Comparison of ENCODE assay signal across 19 cellular contexts in genomic region chr3:48459773-48460516, GRCh38. TPM values are rescaled to one million over a fixed set of nuclear protein-coding genes. Genes with fewer than 3 reads are reported as not detected.
A peak's percentile ranks its signal among the peaks of the same experiment; 100 is the strongest.
DNase-seq lines count a peak whose midpoint lies in the region; ATAC-seq and TF ChIP-seq lines count a peak whose summit lies in the region.
"Had no signal": no experiment of that assay in that cellular context is flagged by ENCODE, and none has a peak within 500 bp of the region (broad histone marks: within the 10 kb centered on the region; RNA-seq: fewer than 3 reads in every experiment).

No MANE protein-coding gene starts in this region.

- intact Hi-C loops in breast epithelium (cut with DNase I; ENCODE audit: low total_unique reads) (loop anchor here (5.0 kb wide), 1 partner anchor 92 kb away; no protein-coding TSS in a partner anchor), MCF 10A (cut with micrococcal nuclease) (no loop called here), lower lobe of right lung (cut with DNase I) (loop anchor here (10.0 kb wide), 1 partner anchor 95 kb away; the partner anchor contains the start of gene PFKFB4)

- CTCF ChIA-PET in MCF 10A (lab: Yijun Ruan, JAX) = interaction anchor here (0.6 kb wide), 2 partner anchors 150 to 179 kb away, joined by 3 read pairs; partner anchors contain the start of gene UQCRC1

- TF ChIP-seq EP300 in upper lobe of left lung (IDR thresholded peaks at IDR 0.05) (no peak), gastroesophageal sphincter (IDR thresholded peaks at IDR 0.05) (no peak)

- ATAC-seq in lower lobe of right lung (peak; percentile 65), upper lobe of left lung (ENCODE audit: low FRiP score in 2 of 2) (peak; percentile 13 to 20), gastroesophageal sphincter (no peak)

- no peak for TF ChIP-seq CTCF in breast epithelium (IDR thresholded peaks at IDR 0.05)
- TF ChIP-seq CTCF in MCF 10A (IDR thresholded peaks at IDR 0.05; ENCODE audit: unreplicated experiment) = no peak
- TF ChIP-seq CTCF in lower lobe of right lung (IDR thresholded peaks at IDR 0.05) = no peak
- no peak for TF ChIP-seq CTCF in upper lobe of left lung (IDR thresholded peaks at IDR 0.05)
- TF ChIP-seq CTCF in gastroesophageal sphincter (IDR thresholded peaks at IDR 0.05) = no peak

- H3K9me3 Mint-ChIP-seq in MCF 10A (ENCODE audit: unreplicated experiment) = no peaks in the 10 kb centered on the region
- H3K9me3 Mint-ChIP-seq: CD4-positive, alpha-beta T cell had no signal

- H3K4me1 ChIP-seq in breast epithelium (peaks cover 0 to under 1% of the 10 kb centered on the region in 2 donors), lower lobe of right lung (peaks cover 5% of the 10 kb centered on the region), upper lobe of left lung (peaks cover 2 to 5% (median 3%) of the 10 kb centered on the region in 4 donors), gastroesophageal sphincter (peaks cover 0 to 8% (median 2%) of the 10 kb centered on the region in 3 donors)

- no peaks in the 10 kb centered on the region for H3K27me3 ChIP-seq in breast epithelium
- no peaks in the 10 kb centered on the region for H3K27me3 ChIP-seq in lower lobe of right lung (ENCODE audit: low read depth)
- no peaks in the 10 kb centered on the region for H3K27me3 ChIP-seq in upper lobe of left lung
- no peaks in the 10 kb centered on the region for H3K27me3 ChIP-seq in gastroesophageal sphincter
- H3K27me3 ChIP-seq: BLaER1 treated with 17β-estradiol and CSF1 and Interleukin-3, amounts not matched to agents 10 nM and 100 nM had no signal

- no TSS peak for BruUV-seq in MCF 10A (replicated peaks; lab: Mats Ljungman, UMichigan)

- H3K27ac Mint-ChIP-seq in MCF 10A (ENCODE audit: low read depth, unreplicated experiment) = no peak overlapping the region

- TF ChIP-seq POLR2A in breast epithelium (IDR thresholded peaks at IDR 0.05) (no peak), upper lobe of left lung (IDR thresholded peaks at IDR 0.05) (no peak), gastroesophageal sphincter (IDR thresholded peaks at IDR 0.05) (no peak)

- no peaks in the 10 kb centered on the region for H3K27me3 Mint-ChIP-seq in MCF 10A (ENCODE audit: insufficient read depth, unreplicated experiment)
- H3K27me3 Mint-ChIP-seq: CD4-positive, alpha-beta T cell had no signal

- no peak overlapping the region for H3K4me3 Mint-ChIP-seq in MCF 10A (ENCODE audit: unreplicated experiment)
- H3K4me3 Mint-ChIP-seq: CD4-positive, alpha-beta T cell had no signal

- H3K36me3 ChIP-seq in breast epithelium = no peaks in the 10 kb centered on the region
- H3K36me3 ChIP-seq in lower lobe of right lung = peaks cover 63% of the 10 kb centered on the region
- peaks cover 5 to 79% (median 47%) of the 10 kb centered on the region in 4 donors for H3K36me3 ChIP-seq in upper lobe of left lung
- peaks cover 0 to 85% of the 10 kb centered on the region in 2 donors for H3K36me3 ChIP-seq in gastroesophageal sphincter

- H3K4me3 ChIP-seq in breast epithelium (no peak overlapping the region), lower lobe of right lung (no peak overlapping the region), upper lobe of left lung (no peak overlapping the region), gastroesophageal sphincter (no peak overlapping the region)
- H3K4me3 ChIP-seq: BLaER1 treated with 17β-estradiol and CSF1 and Interleukin-3, amounts not matched to agents 10 nM and 100 nM had no signal

- POLR2A ChIA-PET in MCF 10A (lab: Yijun Ruan, JAX) = no interaction called here

- WGBS in upper lobe of left lung, 2 donors = 31 to 65% methylated on average over 4 to 7 of the region's 7 CpGs
- 78% methylated on average over 5 of the region's 7 CpGs; no CpG with 5 or more reads in 1 of the 2 donors for WGBS in gastroesophageal sphincter (ENCODE audit: low coverage in 1 of 2), 2 donors

- DNase-seq in breast epithelium (ENCODE audit: low spot score in 2 of 2) (peak in 1 of 2 donors; percentile 52), MCF 10A (ENCODE audit: unreplicated experiment) (no peak), cerebellar nuclear complex (lab: John Stamatoyannopoulos, UW) (peak; percentile 51 to 58), lower lobe of right lung (no peak), upper lobe of left lung (no peak), OCI-M2 (lab: John Stamatoyannopoulos, UW; ENCODE audit: unreplicated experiment) (no peak), SW 1271 (lab: John Stamatoyannopoulos, UW) (no peak)
- DNase-seq: AML-193; CD4-positive, alpha-beta T cell; Karpas-422; NCI-H1092 treated with DMSO at 0.1 percent for 48 hours; NCI-H1436; NCI-H187; NCI-H2081 treated with DMSO at 0.1 percent for 48 hours; NCI-H446; NCI-H526; SHP77 treated with DMSO at 0.1 percent for 48 hours had no signal

- H3K4me1 Mint-ChIP-seq in MCF 10A (ENCODE audit: insufficient read depth, unreplicated experiment) = no peaks in the 10 kb centered on the region

- H3K36me3 Mint-ChIP-seq in MCF 10A (ENCODE audit: insufficient read depth, unreplicated experiment) = peaks cover 41% of the 10 kb centered on the region

- H3K9me3 ChIP-seq in breast epithelium (no peaks in the 10 kb centered on the region), lower lobe of right lung (no peaks in the 10 kb centered on the region), upper lobe of left lung (no peaks in the 10 kb centered on the region), gastroesophageal sphincter (no peaks in the 10 kb centered on the region)
- H3K9me3 ChIP-seq: BLaER1 treated with 17β-estradiol and CSF1 and Interleukin-3, amounts not matched to agents 10 nM and 100 nM had no signal

- H3K27ac ChIP-seq in breast epithelium (peak overlapping the region; percentile 35 to 50), lower lobe of right lung (no peak overlapping the region), upper lobe of left lung (no peak overlapping the region), gastroesophageal sphincter (no peak overlapping the region)
- H3K27ac ChIP-seq: BLaER1 treated with 17β-estradiol and CSF1 and Interleukin-3, amounts not matched to agents 10 nM and 100 nM had no signal

RNA-seq across cellular contexts. Expression of gene ATRIP, which starts 13.4 kb away (rescaled TPM):
- total RNA-seq in breast epithelium (1 to 10 TPM; 8.2 to 8.6 (median 8.2) TPM), MCF 10A (2022) (8.6 and 9.1 TPM in 2 replicates), lower lobe of right lung (5.9 TPM), upper lobe of left lung (10 to 100 TPM in 1 of 6 donors, 1 to 10 TPM in 5; 5.1 to 10.5 (median 6.5) TPM), gastroesophageal sphincter (1 to 10 TPM; 3.0 to 6.8 (median 5.2) TPM)

RNA-seq across cellular contexts. Expression of gene TMA7, which starts 19.9 kb away (rescaled TPM):
- 100 to 1,000 TPM; 270 to 343 (median 333) TPM for total RNA-seq in breast epithelium
- 356 and 372 TPM in 2 replicates for total RNA-seq in MCF 10A (2022)
- 153 TPM for total RNA-seq in lower lobe of right lung
- total RNA-seq in upper lobe of left lung = 100 to 1,000 TPM; 115 to 282 (median 163) TPM
- 100 to 1,000 TPM; 200 to 329 (median 260) TPM for total RNA-seq in gastroesophageal sphincter

RNA-seq across cellular contexts. Expression of gene CCDC51, which starts 20.0 kb away (rescaled TPM):
- total RNA-seq in breast epithelium (10 to 100 TPM; 12.5 to 14.7 (median 13.9) TPM), MCF 10A (2022) (31.9 and 32.5 TPM in 2 replicates), lower lobe of right lung (8.6 TPM), upper lobe of left lung (10 to 100 TPM in 5 of 6 donors, 1 to 10 TPM in 1; 6.3 to 18.2 (median 13.2) TPM), gastroesophageal sphincter (10 to 100 TPM; 10.2 to 32.6 (median 26.3) TPM)

RNA-seq across cellular contexts. Expression of gene PLXNB1, which starts 30.1 kb away (rescaled TPM):
- total RNA-seq in breast epithelium = 100 to 1,000 TPM in 2 of 3 donors, 10 to 100 TPM in 1; 60.2 to 182 (median 148) TPM
- 90.0 and 101 TPM in 2 replicates for total RNA-seq in MCF 10A (2022)
- total RNA-seq in lower lobe of right lung = 94.3 TPM
- 100 to 1,000 TPM in 4 of 6 donors, 10 to 100 TPM in 2; 91.2 to 588 (median 123) TPM for total RNA-seq in upper lobe of left lung
- 100 to 1,000 TPM; 125 to 186 (median 147) TPM for total RNA-seq in gastroesophageal sphincter

RNA-seq across cellular contexts. Expression of gene SHISA5, which starts 44.0 kb away (rescaled TPM):
- total RNA-seq in breast epithelium (10 to 100 TPM; 65.6 to 90.1 (median 77.0) TPM), MCF 10A (2022) (131 and 170 TPM in 2 replicates), lower lobe of right lung (187 TPM), upper lobe of left lung (100 to 1,000 TPM in 4 of 6 donors, 10 to 100 TPM in 2; 67.1 to 228 (median 148) TPM), gastroesophageal sphincter (100 to 1,000 TPM in 3 of 4 donors, 10 to 100 TPM in 1; 98.2 to 191 (median 122) TPM)

Comparison
In these comparisons a context has a peak if more than half of its experiments do, and no peak if none do; other contexts are left out.
1. DNase-seq: peak in cerebellar nuclear complex (2 of 2); none in MCF 10A (single experiment), lower lobe of right lung (single experiment), upper lobe of left lung (0 of 2), OCI-M2 (single experiment) and SW 1271 (0 of 2).
2. H3K27ac ChIP-seq: peak in breast epithelium (2 of 2); none in lower lobe of right lung (single experiment), upper lobe of left lung (0 of 4) and gastroesophageal sphincter (0 of 4).